1 cellular context compared by ENCODE assay signal in the genomic region with DNA sequence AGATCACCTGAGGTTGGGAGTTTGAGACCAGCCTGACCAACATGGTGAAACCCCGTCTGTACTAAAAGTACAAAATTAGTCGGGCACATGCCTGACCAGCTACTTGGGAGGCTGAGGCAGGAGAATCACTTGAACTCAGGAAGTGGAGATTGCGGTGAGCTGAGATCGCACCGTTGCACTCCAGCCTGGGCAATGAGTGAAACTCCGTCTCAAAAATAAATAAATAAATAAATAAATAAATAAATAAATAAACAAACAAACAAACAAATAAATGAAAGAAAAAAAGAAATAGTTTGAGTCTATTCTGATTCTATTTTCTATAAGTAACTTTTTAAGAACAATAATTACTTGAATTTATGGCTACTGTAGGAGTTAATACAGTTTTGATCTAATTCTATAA.
TF ChIP-seq lines count a peak whose summit lies in the region.

No MANE protein-coding gene starts in this region.

TF ChIP-seq in HEK293, 187 proteins besides CTCF, POLR2A, EP300 and RAD21 (continued from another document):
- TF ChIP-seq, protein P1, sequence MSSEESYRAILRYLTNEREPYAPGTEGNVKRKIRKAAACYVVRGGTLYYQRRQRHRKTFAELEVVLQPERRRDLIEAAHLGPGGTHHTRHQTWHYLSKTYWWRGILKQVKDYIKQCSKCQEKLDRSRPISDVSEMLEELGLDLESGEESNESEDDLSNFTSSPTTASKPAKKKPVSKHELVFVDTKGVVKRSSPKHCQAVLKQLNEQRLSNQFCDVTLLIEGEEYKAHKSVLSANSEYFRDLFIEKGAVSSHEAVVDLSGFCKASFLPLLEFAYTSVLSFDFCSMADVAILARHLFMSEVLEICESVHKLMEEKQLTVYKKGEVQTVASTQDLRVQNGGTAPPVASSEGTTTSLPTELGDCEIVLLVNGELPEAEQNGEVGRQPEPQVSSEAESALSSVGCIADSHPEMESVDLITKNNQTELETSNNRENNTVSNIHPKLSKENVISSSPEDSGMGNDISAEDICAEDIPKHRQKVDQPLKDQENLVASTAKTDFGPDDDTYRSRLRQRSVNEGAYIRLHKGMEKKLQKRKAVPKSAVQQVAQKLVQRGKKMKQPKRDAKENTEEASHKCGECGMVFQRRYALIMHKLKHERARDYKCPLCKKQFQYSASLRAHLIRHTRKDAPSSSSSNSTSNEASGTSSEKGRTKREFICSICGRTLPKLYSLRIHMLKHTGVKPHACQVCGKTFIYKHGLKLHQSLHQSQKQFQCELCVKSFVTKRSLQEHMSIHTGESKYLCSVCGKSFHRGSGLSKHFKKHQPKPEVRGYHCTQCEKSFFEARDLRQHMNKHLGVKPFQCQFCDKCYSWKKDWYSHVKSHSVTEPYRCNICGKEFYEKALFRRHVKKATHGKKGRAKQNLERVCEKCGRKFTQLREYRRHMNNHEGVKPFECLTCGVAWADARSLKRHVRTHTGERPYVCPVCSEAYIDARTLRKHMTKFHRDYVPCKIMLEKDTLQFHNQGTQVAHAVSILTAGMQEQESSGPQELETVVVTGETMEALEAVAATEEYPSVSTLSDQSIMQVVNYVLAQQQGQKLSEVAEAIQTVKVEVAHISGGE (tag by site-specific recombination; conservative IDR thresholded peaks at IDR 0.05; ENCODE audit: low read depth), result peak; percentile 75
- TF ChIP-seq ZNF426 (tag by site-specific recombination; IDR thresholded peaks at IDR 0.05) (peak; percentile 75), ZNF140 (tag by site-specific recombination; IDR thresholded peaks at IDR 0.05) (peak; percentile 90), ZFP37 (tag by site-specific recombination; IDR thresholded peaks at IDR 0.05) (0 out of 2 replicates have a peak, but pooled peaks have one; percentile 27), ZNF623 (tag by site-specific recombination; IDR thresholded peaks at IDR 0.05) (peak; percentile 63), ZBTB8A (tag by site-specific recombination; IDR thresholded peaks at IDR 0.05) (peak; percentile 64; the same call in 1 of the 2 replicates), ZNF266 (tag by site-specific recombination; IDR thresholded peaks at IDR 0.05; ENCODE audit: low read depth) (0 out of 2 replicates have a peak, but pooled peaks have one; percentile 21), ZNF558 (tag by site-specific recombination; IDR thresholded peaks at IDR 0.05) (0 out of 2 replicates have a peak, but pooled peaks have one; percentile 49), ZNF202 (tag by site-specific recombination; IDR thresholded peaks at IDR 0.05; ENCODE audit: borderline replicate concordance) (peak; percentile 79; the same call in 1 of the 2 replicates)
- TF ChIP-seq, protein P2, sequence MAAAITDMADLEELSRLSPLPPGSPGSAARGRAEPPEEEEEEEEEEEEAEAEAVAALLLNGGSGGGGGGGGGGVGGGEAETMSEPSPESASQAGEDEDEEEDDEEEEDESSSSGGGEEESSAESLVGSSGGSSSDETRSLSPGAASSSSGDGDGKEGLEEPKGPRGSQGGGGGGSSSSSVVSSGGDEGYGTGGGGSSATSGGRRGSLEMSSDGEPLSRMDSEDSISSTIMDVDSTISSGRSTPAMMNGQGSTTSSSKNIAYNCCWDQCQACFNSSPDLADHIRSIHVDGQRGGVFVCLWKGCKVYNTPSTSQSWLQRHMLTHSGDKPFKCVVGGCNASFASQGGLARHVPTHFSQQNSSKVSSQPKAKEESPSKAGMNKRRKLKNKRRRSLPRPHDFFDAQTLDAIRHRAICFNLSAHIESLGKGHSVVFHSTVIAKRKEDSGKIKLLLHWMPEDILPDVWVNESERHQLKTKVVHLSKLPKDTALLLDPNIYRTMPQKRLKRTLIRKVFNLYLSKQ (tag by site-specific recombination; IDR thresholded peaks at IDR 0.05; ENCODE audit: borderline replicate concordance), result peak; percentile 70; the same call in 1 of the 2 replicates
- TF ChIP-seq, protein P3, sequence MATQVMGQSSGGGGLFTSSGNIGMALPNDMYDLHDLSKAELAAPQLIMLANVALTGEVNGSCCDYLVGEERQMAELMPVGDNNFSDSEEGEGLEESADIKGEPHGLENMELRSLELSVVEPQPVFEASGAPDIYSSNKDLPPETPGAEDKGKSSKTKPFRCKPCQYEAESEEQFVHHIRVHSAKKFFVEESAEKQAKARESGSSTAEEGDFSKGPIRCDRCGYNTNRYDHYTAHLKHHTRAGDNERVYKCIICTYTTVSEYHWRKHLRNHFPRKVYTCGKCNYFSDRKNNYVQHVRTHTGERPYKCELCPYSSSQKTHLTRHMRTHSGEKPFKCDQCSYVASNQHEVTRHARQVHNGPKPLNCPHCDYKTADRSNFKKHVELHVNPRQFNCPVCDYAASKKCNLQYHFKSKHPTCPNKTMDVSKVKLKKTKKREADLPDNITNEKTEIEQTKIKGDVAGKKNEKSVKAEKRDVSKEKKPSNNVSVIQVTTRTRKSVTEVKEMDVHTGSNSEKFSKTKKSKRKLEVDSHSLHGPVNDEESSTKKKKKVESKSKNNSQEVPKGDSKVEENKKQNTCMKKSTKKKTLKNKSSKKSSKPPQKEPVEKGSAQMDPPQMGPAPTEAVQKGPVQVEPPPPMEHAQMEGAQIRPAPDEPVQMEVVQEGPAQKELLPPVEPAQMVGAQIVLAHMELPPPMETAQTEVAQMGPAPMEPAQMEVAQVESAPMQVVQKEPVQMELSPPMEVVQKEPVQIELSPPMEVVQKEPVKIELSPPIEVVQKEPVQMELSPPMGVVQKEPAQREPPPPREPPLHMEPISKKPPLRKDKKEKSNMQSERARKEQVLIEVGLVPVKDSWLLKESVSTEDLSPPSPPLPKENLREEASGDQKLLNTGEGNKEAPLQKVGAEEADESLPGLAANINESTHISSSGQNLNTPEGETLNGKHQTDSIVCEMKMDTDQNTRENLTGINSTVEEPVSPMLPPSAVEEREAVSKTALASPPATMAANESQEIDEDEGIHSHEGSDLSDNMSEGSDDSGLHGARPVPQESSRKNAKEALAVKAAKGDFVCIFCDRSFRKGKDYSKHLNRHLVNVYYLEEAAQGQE (tag by site-specific recombination; IDR thresholded peaks at IDR 0.05), result peak; percentile 63; the same call in 1 of the 2 replicates
